In the genomic region with DNA sequence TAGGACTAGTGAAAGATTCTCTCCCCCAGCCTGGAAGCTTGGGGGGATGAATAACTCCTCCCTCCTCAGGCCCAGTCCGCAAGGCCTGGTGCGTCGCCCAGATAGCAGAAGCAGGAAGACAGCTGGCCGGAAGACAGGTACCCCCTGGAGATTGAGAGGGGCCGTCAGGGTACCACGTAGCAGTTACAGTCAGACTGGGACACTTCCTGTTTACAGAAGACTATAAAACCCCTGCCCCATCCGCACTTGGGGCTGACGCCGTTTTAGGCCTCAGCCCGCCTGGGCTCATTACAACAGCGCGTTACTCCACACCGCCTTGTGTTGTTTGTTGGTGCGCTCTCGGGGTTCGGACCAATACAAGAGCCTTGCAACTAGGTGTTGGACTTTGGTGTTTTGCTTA, we compare ENCODE assay signal across 29 cellular contexts. TPM values are rescaled to one million over a fixed set of nuclear protein-coding genes. Genes with fewer than 3 reads are reported as not detected.
DNase-seq lines count a peak whose midpoint lies in the region; ATAC-seq and TF ChIP-seq lines count a peak whose summit lies in the region.
"Had no signal": no experiment of that assay in that cellular context is flagged by ENCODE, and none has a peak within 500 bp of the region (broad histone marks: within the 10 kb centered on the region; RNA-seq: fewer than 3 reads in every experiment).

No MANE protein-coding gene starts in this region.

- H2BK120ac ChIP-seq in mesendoderm (ENCODE audit: low read depth, low read length): no peak overlapping the region

- H3K23ac ChIP-seq in mesendoderm (ENCODE audit: low read length): no peak overlapping the region

- no peak overlapping the region for H4K5ac ChIP-seq in mesendoderm (ENCODE audit: low read length)

- H4K20me1 ChIP-seq in BLaER1: no peaks in the 10 kb centered on the region

- no peak overlapping the region for H3K18ac ChIP-seq in mesendoderm (ENCODE audit: low read length)

- H2AK5ac ChIP-seq in mesendoderm (ENCODE audit: low read length): no peak overlapping the region

- intact Hi-C loops in tibial artery (cut with DNase I; ENCODE audit: low total_unique reads) (no loop called here), aorta (cut with DNase I) (no loop called here)

- peak; percentile 87 for DNase-seq in mesendoderm
- no peak for DNase-seq in tibial artery
- DNase-seq in GM10266 (ENCODE audit: extremely low spot score): no peak
- DNase-seq in aorta: no peak
- DNase-seq in central memory CD4-positive, alpha-beta T cell: no peak
- DNase-seq: activated CD4-positive, alpha-beta T cell treated with anti-CD3 and anti-CD28 coated beads, Interleukin-2, amount 10 ng/mL, durations not matched to agents 7 days and 5 days; activated naive CD4-positive, alpha-beta T cell; activated T-cell treated with anti-CD3 and anti-CD28 coated beads, Interleukin-2, amount 50 U/mL, for 4 hours; AML-193; body of pancreas; DND-41; effector memory CD8-positive, alpha-beta T cell; foreskin melanocyte; hypothalamus; left ventricle myocardium superior; naive B cell; NCI-H187 treated with DMSO at 0.1 percent for 48 hours; NCI-H2171 treated with DMSO at 0.1 percent for 48 hours; NCI-H524; occipital lobe; stimulated activated naive CD4-positive, alpha-beta T cell treated with Interleukin-2 at 50 U/mL for 16 hours; testis; uterus had no signal

- H3K56ac ChIP-seq in mesendoderm (ENCODE audit: low read length): peak overlapping the region; percentile 70

- no peaks in the 10 kb centered on the region for H3K9me3 ChIP-seq in BLaER1
- no peaks in the 10 kb centered on the region for H3K9me3 ChIP-seq in tibial artery
- no peaks in the 10 kb centered on the region for H3K9me3 ChIP-seq in aorta (ENCODE audit: control insufficient read depth, low read length)
- H3K9me3 ChIP-seq: A549, body of pancreas, esophagus muscularis mucosa, testis, uterus had no signal

- no CpG with 5 or more reads among the region's 16 CpGs for WGBS in mesendoderm (ENCODE audit: extremely low coverage, insufficient coverage, low lambda C conversion rate)
- 78 to 84% methylated on average over 16 of the region's 16 CpGs for WGBS in aorta, 2 donors

- peaks cover 90% of the 10 kb centered on the region for H3K79me2 ChIP-seq in mesendoderm (ENCODE audit: control insufficient read depth, insufficient read depth, low read length)

- H3K4me3 ChIP-seq in BLaER1 (no peak overlapping the region), mesendoderm (ENCODE audit: low read length) (no peak overlapping the region), tibial artery (no peak overlapping the region), aorta (ENCODE audit: low read length in 2 of 2) (no peak overlapping the region)
- H3K4me3 ChIP-seq: A549, body of pancreas, esophagus muscularis mucosa, testis, uterus had no signal

- H2BK5ac ChIP-seq in mesendoderm (ENCODE audit: low read length): no peak overlapping the region

- no peak overlapping the region for H3K9ac ChIP-seq in BLaER1
- peak overlapping the region; percentile 22 for H3K9ac ChIP-seq in mesendoderm (ENCODE audit: low read length)

- no peak overlapping the region for H4K8ac ChIP-seq in mesendoderm (ENCODE audit: low read depth, low read length)

- H3K4me1 ChIP-seq in BLaER1 (peaks cover 55% of the 10 kb centered on the region), mesendoderm (ENCODE audit: control insufficient read depth, low read depth, low read length) (peaks cover 31% of the 10 kb centered on the region), tibial artery (no peaks in the 10 kb centered on the region), aorta (ENCODE audit: control insufficient read depth in 1 of 2, insufficient read depth in 2 of 2, low read length in 2 of 2) (no peaks in the 10 kb centered on the region)
- H3K4me1 ChIP-seq: A549, testis, uterus had no signal

- TF ChIP-seq CTCF in tibial artery (IDR thresholded peaks at IDR 0.05) (no peak), GM10266 (IDR thresholded peaks at IDR 0.05; ENCODE audit: control insufficient read depth, insufficient read depth, low read depth, missing control alignments) (no peak)

- no peak overlapping the region for H2BK15ac ChIP-seq in mesendoderm (replicated peaks; ENCODE audit: low read depth)

- H3K79me1 ChIP-seq in mesendoderm (ENCODE audit: low read length): no peaks in the 10 kb centered on the region

- H3K27me3 ChIP-seq in BLaER1 (no peaks in the 10 kb centered on the region), mesendoderm (ENCODE audit: insufficient read depth, low read length, poor library complexity) (no peaks in the 10 kb centered on the region), tibial artery (no peaks in the 10 kb centered on the region), aorta (ENCODE audit: control insufficient read depth in 1 of 2, insufficient read depth in 2 of 2, low read length in 1 of 2) (no peaks in the 10 kb centered on the region)
- H3K27me3 ChIP-seq: body of pancreas, esophagus muscularis mucosa, testis, uterus had no signal

- H3K4me2 ChIP-seq in BLaER1 (peak overlapping the region; percentile 82), mesendoderm (ENCODE audit: low read length) (peak overlapping the region; percentile 14)
- H3K4me2 ChIP-seq: A549 had no signal

- peak; percentile 39 for ATAC-seq in HG03342 (IDR thresholded peaks at IDR 0.05; ENCODE audit: unreplicated experiment)
- ATAC-seq in aorta (ENCODE audit: low FRiP score): no peak
- ATAC-seq: activated T-cell treated with anti-CD3 and anti-CD28 coated beads, Interleukin-2, amount 50 U/mL, for 4 hours; body of pancreas; effector memory CD8-positive, alpha-beta T cell; left ventricle myocardium superior had no signal

- H3K36me3 ChIP-seq in BLaER1: no peaks in the 10 kb centered on the region
- H3K36me3 ChIP-seq in mesendoderm (ENCODE audit: control insufficient read depth, insufficient read depth, low read length): no peaks in the 10 kb centered on the region
- no peaks in the 10 kb centered on the region for H3K36me3 ChIP-seq in tibial artery
- H3K36me3 ChIP-seq in aorta (ENCODE audit: control insufficient read depth in 1 of 2, insufficient read depth in 2 of 2, low read length in 1 of 2): no peaks in the 10 kb centered on the region
- H3K36me3 ChIP-seq: esophagus muscularis mucosa, uterus had no signal

- peak overlapping the region; percentile 31 for H3K27ac ChIP-seq in BLaER1
- H3K27ac ChIP-seq in cingulate gyrus (ENCODE audit: low read depth, low read length): peak overlapping the region; percentile 58
- peak overlapping the region; percentile 9 for H3K27ac ChIP-seq in mesendoderm (ENCODE audit: low read depth, low read length)
- H3K27ac ChIP-seq in tibial artery: no peak overlapping the region
- no peak overlapping the region for H3K27ac ChIP-seq in aorta (ENCODE audit: low read depth in 1 of 2, low read length in 2 of 2)
- H3K27ac ChIP-seq: A549, body of pancreas, esophagus muscularis mucosa, HL-60, testis, uterus had no signal

- H3K4ac ChIP-seq in mesendoderm (ENCODE audit: low read depth, low read length): no peak overlapping the region

RNA-seq across cellular contexts. Expression of gene SEMA6A, which starts 15.4 kb away (rescaled TPM):
- polyA plus RNA-seq in mesendoderm (2013, experiment 1 of 2): 325 TPM
- polyA plus RNA-seq in mesendoderm (2013, experiment 2 of 2): 338 TPM
- total RNA-seq in aorta: 10 to 100 TPM; 19.8 to 28.5 TPM
- 1 to 10 TPM in 1 of 2 donors, under 1 TPM in 1; 0.10 to 6.3 TPM for polyA plus RNA-seq in aorta
- total RNA-seq: activated CD4-positive, alpha-beta T cell treated with anti-CD3 and anti-CD28 coated beads, Interleukin-2, amount 10 ng/mL, durations not matched to agents 7 days and 5 days had no signal

Comparison
In these comparisons a context has a peak if more than half of its experiments do, and no peak if none do; other contexts are left out.
1. H3K27ac ChIP-seq: peak in BLaER1 (single experiment), cingulate gyrus (single experiment) and mesendoderm (single experiment); none in tibial artery (0 of 2) and aorta (0 of 2).